7 cellular contexts compared by ENCODE assay signal in genomic region chr1:235998812-235999211, GRCh38.
DNase-seq lines count a peak whose midpoint lies in the region; ATAC-seq and FAIRE-seq lines count a peak whose summit lies in the region.

No MANE protein-coding gene starts in this region.

- H3K4me3 Mint-ChIP-seq in immature natural killer cell = peak overlapping the region in 3 of 5 donors; percentile 5 to 79 (median 48)

- no peak for FAIRE-seq in GM19239 (lab: Jason Lieb, UNC)

- ATAC-seq in HG03025 (IDR thresholded peaks at IDR 0.05; ENCODE audit: low FRiP score, unreplicated experiment) = peak; percentile 37
- no peak for ATAC-seq in sciatic nerve

- H3K4me1 Mint-ChIP-seq in immature natural killer cell = peaks cover 15 to 20% of the 10 kb centered on the region in 2 donors

- no peaks in the 10 kb centered on the region for H3K9me3 Mint-ChIP-seq in immature natural killer cell

- intact Hi-C loops in sciatic nerve (cut with DNase I) = no loop called here

- H3K36me3 Mint-ChIP-seq in immature natural killer cell = no peaks in the 10 kb centered on the region

- peaks cover 0 to 2% (median 0%) of the 10 kb centered on the region in 3 donors for H3K27me3 Mint-ChIP-seq in immature natural killer cell (ENCODE audit: low read depth in 3 of 3)

- DNase-seq in GM19239 (ENCODE audit: insufficient read length, low spot score) = peak; percentile 34
- DNase-seq in activated CD4-positive, CD25-positive, alpha-beta regulatory T cell treated with anti-CD3 and anti-CD28 coated beads, Interleukin-2, amount 50 U/mL, for 72 hours = peak; percentile 61
- peak in 2 of 3 donors; percentile 17 to 65 for DNase-seq in immature natural killer cell
- DNase-seq in NCI-H1105 (lab: John Stamatoyannopoulos, UW) = no peak
- DNase-seq in sciatic nerve (ENCODE audit: low spot score) = no peak
- no peak for DNase-seq in cerebellar nuclear complex (lab: John Stamatoyannopoulos, UW)

- H3K27ac Mint-ChIP-seq in immature natural killer cell = peak overlapping the region; percentile 32 to 95 (median 84)

Comparison
In these comparisons a context has a peak if more than half of its experiments do, and no peak if none do; other contexts are left out.
1. DNase-seq: peak in GM19239 (single experiment), activated CD4-positive, CD25-positive, alpha-beta regulatory T cell treated with anti-CD3 and anti-CD28 coated beads, Interleukin-2, amount 50 U/mL, for 72 hours (single experiment) and immature natural killer cell (2 of 3); none in NCI-H1105 (single experiment), sciatic nerve (single experiment) and cerebellar nuclear complex (0 of 2).